11 cellular contexts compared by ENCODE assay signal in the genomic region with DNA sequence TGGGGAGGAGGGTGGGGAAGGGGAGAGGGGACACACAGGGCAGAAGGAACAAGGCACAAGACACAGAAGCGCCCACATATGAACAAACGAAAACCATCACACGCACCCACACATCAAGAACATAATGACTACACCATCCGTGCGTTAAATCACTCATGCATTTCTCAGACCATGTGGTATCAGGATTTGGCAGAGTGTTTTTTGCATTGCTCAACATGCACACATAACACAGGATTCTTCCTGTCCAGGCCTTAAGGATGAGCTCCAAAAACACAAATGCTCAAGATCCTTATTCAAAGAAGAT.
DNase-seq lines count a peak whose midpoint lies in the region; ATAC-seq and TF ChIP-seq lines count a peak whose summit lies in the region.
"Had no signal": no experiment of that assay in that cellular context is flagged by ENCODE, and none has a peak within 500 bp of the region (broad histone marks: within the 10 kb centered on the region; RNA-seq: fewer than 3 reads in every experiment).

No MANE protein-coding gene starts in this region.

- CTCF ChIA-PET in OCI-LY7 (lab: Charles Lee; ENCODE audit: unreplicated experiment) = no interaction called here

- H3K9me3 ChIP-seq in right cardiac atrium (ENCODE audit: control insufficient read depth, low read length) (no peaks in the 10 kb centered on the region), OCI-LY7 (ENCODE audit: low read length) (no peaks in the 10 kb centered on the region)
- H3K9me3 ChIP-seq: BLaER1, ovary had no signal

- no peaks in the 10 kb centered on the region for H3K27me3 ChIP-seq in right cardiac atrium (ENCODE audit: control insufficient read depth, insufficient read depth)
- H3K27me3 ChIP-seq: BLaER1, ovary had no signal

- POLR2A ChIA-PET in OCI-LY7 (lab: Charles Lee) = no interaction called here

- no peaks in the 10 kb centered on the region for H3K9me2 ChIP-seq in OCI-LY7 (ENCODE audit: insufficient read depth, low read length)

- peak; percentile 31 for ATAC-seq in Right ventricle myocardium inferior
- no peak for ATAC-seq in right cardiac atrium
- ATAC-seq in GM21723 (IDR thresholded peaks at IDR 0.05; ENCODE audit: unreplicated experiment) = peak; percentile 68

- BruUV-seq in OCI-LY7 (replicated peaks; lab: Mats Ljungman, UMichigan) = no TSS peak

- H3K36me3 ChIP-seq in OCI-LY7 (ENCODE audit: insufficient read depth, low read length) = no peaks in the 10 kb centered on the region
- H3K36me3 ChIP-seq: BLaER1, ovary had no signal

- H3K4me2 ChIP-seq in OCI-LY7 (ENCODE audit: low read length) = peak overlapping the region; percentile 53
- H3K4me2 ChIP-seq: BLaER1 had no signal

- intact Hi-C loops in Right ventricle myocardium inferior (cut with DNase I) = no loop called here
- intact Hi-C loops in right cardiac atrium (cut with DNase I) = no loop called here
- intact Hi-C loops in OCI-LY7 (cut with micrococcal nuclease; ENCODE audit: unreplicated experiment) = no loop called here

- H3K4me3 ChIP-seq in right cardiac atrium (ENCODE audit: low read length) = no peak overlapping the region
- no peak overlapping the region for H3K4me3 ChIP-seq in OCI-LY7 (ENCODE audit: low read depth, low read length, poor library complexity, severe bottlenecking)
- H3K4me3 ChIP-seq: BLaER1, ovary had no signal

- H3K79me2 ChIP-seq in OCI-LY7 (ENCODE audit: insufficient read depth, low read depth, low read length) = no peaks in the 10 kb centered on the region

- H2AFZ ChIP-seq in OCI-LY7 (ENCODE audit: low read length) = peak overlapping the region; percentile 14; the same call in 1 of the 2 replicates

- no peak for TF ChIP-seq CTCF in OCI-LY7 (conservative IDR thresholded peaks at IDR 0.05; ENCODE audit: low read length)

- H3K27ac ChIP-seq in right cardiac atrium (ENCODE audit: low read length) (no peak overlapping the region), OCI-LY7 (ENCODE audit: low read depth, low read length, poor library complexity, severe bottlenecking) (no peak overlapping the region)
- H3K27ac ChIP-seq: BLaER1, ovary had no signal

- H3K4me1 ChIP-seq in right cardiac atrium (ENCODE audit: control insufficient read depth, insufficient read depth, low read length) (no peaks in the 10 kb centered on the region), OCI-LY7 (ENCODE audit: insufficient read depth, low read length, poor library complexity, severe bottlenecking) (peaks cover 10% of the 10 kb centered on the region)
- H3K4me1 ChIP-seq: BLaER1 had no signal

- WGBS in right cardiac atrium = 82% methylated on average over 5 of the region's 5 CpGs

- DNase-seq in Right ventricle myocardium inferior (ENCODE audit: missing footprints) (no peak), right cardiac atrium (no peak), OCI-LY7 (ENCODE audit: low spot score) (peak; percentile 10), DMS153 treated with DMSO at 0.1 percent for 48 hours (lab: John Stamatoyannopoulos, UW; ENCODE audit: unreplicated experiment) (no peak), putamen (ENCODE audit: low spot score) (no peak), COLO668 (lab: John Stamatoyannopoulos, UW; ENCODE audit: unreplicated experiment) (no peak)
- DNase-seq in stimulated activated CD8-positive, alpha-beta memory T cell treated with anti-CD3 and anti-CD28 coated beads, Interleukin-4, amount 100 ng/mL, for 48 hours = peak; percentile 24
- DNase-seq: activated naive CD8-positive, alpha-beta T cell treated with anti-CD3 and anti-CD28 coated beads, Interleukin-2, amount 10 ng/mL, durations not matched to agents 7 days and 5 days; ovary had no signal

- H4K20me1 ChIP-seq in OCI-LY7 (ENCODE audit: insufficient read depth, low read length) = no peaks in the 10 kb centered on the region
- H4K20me1 ChIP-seq: BLaER1 had no signal

Comparison
In these comparisons a context has a peak if more than half of its experiments do, and no peak if none do; other contexts are left out.
1. ATAC-seq: peak in Right ventricle myocardium inferior (single experiment) and GM21723 (single experiment); none in right cardiac atrium (0 of 2).
2. DNase-seq: peak in OCI-LY7 (single experiment) and stimulated activated CD8-positive, alpha-beta memory T cell treated with anti-CD3 and anti-CD28 coated beads, Interleukin-4, amount 100 ng/mL, for 48 hours (single experiment); none in Right ventricle myocardium inferior (single experiment), right cardiac atrium (0 of 3), DMS153 treated with DMSO at 0.1 percent for 48 hours (single experiment), putamen (single experiment) and COLO668 (single experiment).